26 cellular contexts compared by ENCODE assay signal in the genomic region with DNA sequence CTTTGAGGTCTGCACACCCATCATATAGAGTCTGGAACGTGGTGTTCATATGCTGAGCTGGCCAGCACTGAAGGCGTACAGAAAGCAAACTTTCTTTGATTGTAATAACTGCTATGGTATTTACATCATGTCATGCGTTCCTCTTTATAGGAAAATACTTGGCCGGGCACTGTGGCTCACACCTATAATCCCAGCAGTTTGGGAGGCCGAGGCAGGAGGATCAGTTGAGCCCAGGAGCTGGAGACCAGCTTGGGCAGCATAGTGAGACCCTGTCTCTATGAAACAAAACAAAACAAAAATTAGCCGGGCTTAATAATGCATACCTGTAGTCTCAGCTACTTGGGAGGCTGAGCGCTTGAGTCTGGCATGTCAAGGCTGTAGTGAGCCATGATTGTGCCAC.
"Had no signal": no experiment of that assay in that cellular context is flagged by ENCODE, and none has a peak within 500 bp of the region (broad histone marks: within the 10 kb centered on the region; RNA-seq: fewer than 3 reads in every experiment).

No MANE protein-coding gene starts in this region.

- H3K4me3 ChIP-seq: esophagus squamous epithelium, heart right ventricle, left lung, mucosa of descending colon, neural progenitor cell, prostate gland, right atrium auricular region, sigmoid colon, spleen, suprapubic skin, transverse colon had no signal

- H3K36me3 Mint-ChIP-seq: naive B cell; natural killer cell treated with Interleukin-12 subunit alpha and Interleukin-12 subunit beta and Interleukin-15 and Interleukin-18, amount 100 ng/mL, for 72 hours; neural progenitor cell had no signal

- DNase-seq: effector memory CD8-positive, alpha-beta T cell; erythroblast; esophagus squamous epithelium; foreskin melanocyte; glutamatergic neuron; heart right ventricle; hippocampal formation; left cardiac atrium; left lung; mesenchymal stem cell; mucosa of descending colon; naive B cell; sigmoid colon; spleen; stimulated activated CD4-positive, alpha-beta T cell treated with anti-CD3 and anti-CD28 coated beads, Interleukin-4, amount 100 ng/mL, for 4 hours; stimulated activated naive CD4-positive, alpha-beta T cell; stimulated activated naive CD8-positive, alpha-beta T cell treated with anti-CD3 and anti-CD28 coated beads, Interleukin-15, amount 100 ng/mL, for 72 hours; transverse colon had no signal

- H3K79me2 ChIP-seq: parathyroid adenoma had no signal

- H2AFZ ChIP-seq: neural progenitor cell, parathyroid adenoma had no signal

- H3K4me3 Mint-ChIP-seq: dendritic cell treated with granulocyte-macrophage colony-stimulating factor and Interleukin-4, amounts not matched to agents 40 ng/mL and 50 ng/mL, for 4 days; effector memory CD8-positive, alpha-beta T cell; mesothelial cell of epicardium; natural killer cell treated with Interleukin-12 subunit alpha and Interleukin-12 subunit beta and Interleukin-15 and Interleukin-18, amount 100 ng/mL, for 72 hours; neural progenitor cell; stimulated activated naive CD8-positive, alpha-beta T cell treated with anti-CD3 and anti-CD28 coated beads, Interleukin-15, amount 100 ng/mL, for 72 hours had no signal

- H3K27me3 Mint-ChIP-seq: naive B cell had no signal

- H3K9me3 Mint-ChIP-seq: dendritic cell treated with granulocyte-macrophage colony-stimulating factor and Interleukin-4, amounts not matched to agents 40 ng/mL and 50 ng/mL, for 4 days; effector memory CD8-positive, alpha-beta T cell; mesothelial cell of epicardium; natural killer cell treated with Interleukin-12 subunit alpha and Interleukin-12 subunit beta and Interleukin-15 and Interleukin-18, amount 100 ng/mL, for 72 hours; neural progenitor cell; stimulated activated naive CD8-positive, alpha-beta T cell treated with anti-CD3 and anti-CD28 coated beads, Interleukin-15, amount 100 ng/mL, for 72 hours had no signal

- ATAC-seq: effector memory CD8-positive, alpha-beta T cell; heart right ventricle; left cardiac atrium; left lung; mucosa of descending colon; natural killer cell treated with Interleukin-12 subunit alpha and Interleukin-12 subunit beta and Interleukin-15 and Interleukin-18, amount 100 ng/mL, for 72 hours; stimulated activated naive CD8-positive, alpha-beta T cell treated with anti-CD3 and anti-CD28 coated beads, Interleukin-15, amount 100 ng/mL, for 72 hours had no signal

- H3K9me3 ChIP-seq: esophagus squamous epithelium, heart right ventricle, left lung, mucosa of descending colon, prostate gland, right atrium auricular region, sigmoid colon, spleen, suprapubic skin, transverse colon had no signal

- H3K4me1 ChIP-seq: parathyroid adenoma had no signal

- H3K36me3 ChIP-seq: neural progenitor cell, prostate gland had no signal

- H3K27me3 ChIP-seq: right atrium auricular region had no signal

- H3K9ac ChIP-seq: neural progenitor cell, parathyroid adenoma had no signal

- H3K4me2 ChIP-seq: neural progenitor cell had no signal

- H3K27ac ChIP-seq: esophagus squamous epithelium, heart right ventricle, left lung, neural progenitor cell, parathyroid adenoma, prostate gland, sigmoid colon, spleen, suprapubic skin, transverse colon had no signal

- H3K27ac Mint-ChIP-seq: dendritic cell treated with granulocyte-macrophage colony-stimulating factor and Interleukin-4, amounts not matched to agents 40 ng/mL and 50 ng/mL, for 4 days; effector memory CD8-positive, alpha-beta T cell; mesothelial cell of epicardium; natural killer cell treated with Interleukin-12 subunit alpha and Interleukin-12 subunit beta and Interleukin-15 and Interleukin-18, amount 100 ng/mL, for 72 hours; neural progenitor cell; stimulated activated naive CD8-positive, alpha-beta T cell treated with anti-CD3 and anti-CD28 coated beads, Interleukin-15, amount 100 ng/mL, for 72 hours had no signal
